In genomic region chr10:133373104-133373624, GRCh38 we compare ENCODE assay signal across 8 cellular contexts. TPM values are rescaled to one million over a fixed set of nuclear protein-coding genes. Genes with fewer than 3 reads are reported as not detected.
DNase-seq lines count a peak whose midpoint lies in the region; ATAC-seq and TF ChIP-seq lines count a peak whose summit lies in the region.

Gene ECHS1, minus strand, starts transcription at chr10:133373354. Its CDS starts 21 bp downstream, at chr10:133373333.

- no peak for TF ChIP-seq CTCF in CD8-positive, alpha-beta T cell (IDR thresholded peaks at IDR 0.05)
- no peak for TF ChIP-seq CTCF in GM20000 (IDR thresholded peaks at IDR 0.05; ENCODE audit: extremely low read depth, missing control alignments)

- intact Hi-C loops in CD8-positive, alpha-beta T cell (cut with DNase I, micrococcal nuclease) = loop anchor here (1.0 to 10.0 kb wide), 4 partner anchors 15 to 838 kb away; partner anchors contain the start of genes FUOM (in 2 of the 2), MTG1 (in 2 of the 2), CALY (in 1 of the 2) and INPP5A (in 1 of the 2)

- H3K36me3 ChIP-seq in CD8-positive, alpha-beta T cell (ENCODE audit: insufficient read depth, low read length) = peaks cover 5% of the 10 kb centered on the region
- peaks cover 20% of the 10 kb centered on the region for H3K36me3 ChIP-seq in effector memory CD4-positive, alpha-beta T cell (ENCODE audit: control insufficient read depth, insufficient read depth, low read length)

- H3K27me3 Mint-ChIP-seq in CD8-positive, alpha-beta T cell (ENCODE audit: low read depth) = no peaks in the 10 kb centered on the region
- no peaks in the 10 kb centered on the region for H3K27me3 Mint-ChIP-seq in memory B cell

- H3K27ac ChIP-seq in CD8-positive, alpha-beta T cell (ENCODE audit: low read depth, low read length) = peak within 1 kb of the TSS; percentile 48
- peak within 1 kb of the TSS; percentile 57 for H3K27ac ChIP-seq in effector memory CD4-positive, alpha-beta T cell (ENCODE audit: insufficient read depth, low read length, poor library complexity, severe bottlenecking)

- H3K4me3 Mint-ChIP-seq in CD8-positive, alpha-beta T cell = peak within 1 kb of the TSS; percentile 78
- peak within 1 kb of the TSS; percentile 86 for H3K4me3 Mint-ChIP-seq in memory B cell

- peak; percentile 81 to 95 (median 91) for DNase-seq in CD8-positive, alpha-beta T cell
- DNase-seq in GM20000 (ENCODE audit: low spot score) = peak; percentile 100
- DNase-seq in HS-5 (ENCODE audit: low read depth) = peak; percentile 46
- DNase-seq in NOMO-1 (lab: John Stamatoyannopoulos, UW; ENCODE audit: unreplicated experiment in 2 of 2) = peak; percentile 84 to 93
- peak; percentile 78 to 89 (median 89) for DNase-seq in effector memory CD4-positive, alpha-beta T cell
- peak; percentile 89 to 96 for DNase-seq in memory B cell (ENCODE audit: low spot score in 2 of 2)
- peak; percentile 83 for DNase-seq in stimulated activated CD8-positive, alpha-beta memory T cell treated with anti-CD3 and anti-CD28 coated beads, Interleukin-12 subunit alpha, Interleukin-12 subunit beta, amount 100 ng/mL, for 1 hour (ENCODE audit: low read depth)

- H3K4me1 Mint-ChIP-seq in CD8-positive, alpha-beta T cell (ENCODE audit: low read depth) = peaks cover 6% of the 10 kb centered on the region
- H3K4me1 Mint-ChIP-seq in memory B cell = peaks cover 10% of the 10 kb centered on the region

- CTCF ChIA-PET in CD8-positive, alpha-beta T cell (lab: Charles Lee) = interaction anchor here (1.0 kb wide), 1 partner anchor 43 kb away, joined by 3 read pairs; no protein-coding TSS in a partner anchor
- CTCF ChIA-PET in activated CD8-positive, alpha-beta memory T cell treated with anti-CD3 and anti-CD28 coated beads for 36 hours (lab: Charles Lee) = interaction anchor here (1.3 kb wide), 1 partner anchor 44 kb away, joined by 4 read pairs; no protein-coding TSS in a partner anchor

- peak within 1 kb of the TSS; percentile 73 for H3K4me3 ChIP-seq in CD8-positive, alpha-beta T cell (ENCODE audit: low read depth, low read length)
- H3K4me3 ChIP-seq in effector memory CD4-positive, alpha-beta T cell (ENCODE audit: insufficient read depth, low read depth, low read length, poor library complexity, severe bottlenecking) = peak within 1 kb of the TSS; percentile 91

- ATAC-seq in CD8-positive, alpha-beta T cell = peak; percentile 99
- peak; percentile 97 for ATAC-seq in memory B cell (ENCODE audit: low read depth)

- H3K27me3 ChIP-seq in CD8-positive, alpha-beta T cell (ENCODE audit: insufficient read depth, low read length) = no peaks in the 10 kb centered on the region
- H3K27me3 ChIP-seq in effector memory CD4-positive, alpha-beta T cell (replicated peaks; ENCODE audit: control insufficient read depth, insufficient read depth, low read length, poor library complexity, severe bottlenecking) = no peaks in the 10 kb centered on the region

- peaks cover 20% of the 10 kb centered on the region for H3K36me3 Mint-ChIP-seq in CD8-positive, alpha-beta T cell
- H3K36me3 Mint-ChIP-seq in memory B cell = peaks cover 5% of the 10 kb centered on the region

- POLR2A ChIA-PET in CD8-positive, alpha-beta T cell (lab: Charles Lee) = interaction anchor here (0.6 to 1.5 kb wide), 4 partner anchors 11 to 37 kb away, joined by 3 to 4 read pairs (median 3); partner anchors contain the start of genes CALY and MTG1
- POLR2A ChIA-PET in activated CD8-positive, alpha-beta memory T cell treated with anti-CD3 and anti-CD28 coated beads for 36 hours (lab: Charles Lee) = interaction anchor here (0.6 kb wide), 1 partner anchor 9 kb away, joined by 3 read pairs; no protein-coding TSS in a partner anchor

- no peaks in the 10 kb centered on the region for H3K9me3 ChIP-seq in CD8-positive, alpha-beta T cell (ENCODE audit: low read length)
- H3K9me3 ChIP-seq in effector memory CD4-positive, alpha-beta T cell (ENCODE audit: control insufficient read depth, low read length) = no peaks in the 10 kb centered on the region

- peaks cover 10% of the 10 kb centered on the region for H3K4me1 ChIP-seq in CD8-positive, alpha-beta T cell (ENCODE audit: insufficient read depth, low read length)
- H3K4me1 ChIP-seq in effector memory CD4-positive, alpha-beta T cell (ENCODE audit: control insufficient read depth, insufficient read depth, low read length, poor library complexity, severe bottlenecking) = peaks cover 12% of the 10 kb centered on the region

- peak within 1 kb of the TSS; percentile 32 for H3K27ac Mint-ChIP-seq in CD8-positive, alpha-beta T cell
- peak within 1 kb of the TSS; percentile 83 for H3K27ac Mint-ChIP-seq in memory B cell

- no peaks in the 10 kb centered on the region for H3K9me3 Mint-ChIP-seq in CD8-positive, alpha-beta T cell
- no peaks in the 10 kb centered on the region for H3K9me3 Mint-ChIP-seq in memory B cell

RNA-seq across cellular contexts. Expression of gene ECHS1, which starts in this region (rescaled TPM):
- total RNA-seq in CD8-positive, alpha-beta T cell = 1 to 10 TPM; 7.9 to 8.5 TPM
- 10 to 100 TPM; 69.6 to 73.5 TPM for total RNA-seq in activated CD8-positive, alpha-beta memory T cell treated with anti-CD3 and anti-CD28 coated beads for 36 hours

Comparison
In these comparisons a context has a peak if more than half of its experiments do, and no peak if none do; other contexts are left out.
1. Peak in every context shown above with its lines: DNase-seq, ATAC-seq, H3K4me3 ChIP-seq and H3K27ac ChIP-seq.
2. RNA of gene ECHS1 (total RNA-seq): 69.6 to 73.5 TPM in activated CD8-positive, alpha-beta memory T cell treated with anti-CD3 and anti-CD28 coated beads for 36 hours; 7.9 to 8.5 TPM in CD8-positive, alpha-beta T cell; every median in the first group is over 4 times any median in the second.
3. DNase-seq: peak in every context shown above with its lines; median percentile 100 in GM20000; 92 in memory B cell; 91 in CD8-positive, alpha-beta T cell; 89 in effector memory CD4-positive, alpha-beta T cell; 88 in NOMO-1; 83 in stimulated activated CD8-positive, alpha-beta memory T cell treated with anti-CD3 and anti-CD28 coated beads, Interleukin-12 subunit alpha, Interleukin-12 subunit beta, amount 100 ng/mL, for 1 hour; 46 in HS-5.